In genomic region chr6:70413114-70413828, GRCh38 we compare ENCODE assay signal across 8 cellular contexts. TPM values are rescaled to one million over a fixed set of nuclear protein-coding genes. Genes with fewer than 3 reads are reported as not detected.
DNase-seq lines count a peak whose midpoint lies in the region; ATAC-seq and TF ChIP-seq lines count a peak whose summit lies in the region.

Gene FAM135A, plus strand, starts transcription at chr6:70413508. Its CDS starts 14,835 bp downstream, at chr6:70428343.

- TF ChIP-seq POLR2A in GM19099 (IDR thresholded peaks at IDR 0.05; ENCODE audit: extremely low read depth, insufficient read length, low read depth) = peak; percentile 92

- no peaks in the 10 kb centered on the region for H3K36me3 ChIP-seq in colonic mucosa

- peaks cover 3% of the 10 kb centered on the region for H3K4me1 ChIP-seq in colonic mucosa

- H3K27me3 ChIP-seq in colonic mucosa (no peaks in the 10 kb centered on the region), layer of hippocampus (ENCODE audit: control insufficient read depth, insufficient read depth, low read length) (no peaks in the 10 kb centered on the region)

- H3K9me3 ChIP-seq in colonic mucosa = no peaks in the 10 kb centered on the region

- H3K4me3 ChIP-seq in colonic mucosa = peak within 1 kb of the TSS; percentile 87

- DNase-seq in AG20443 (ENCODE audit: low spot score) = peak; percentile 98
- DNase-seq in NCI-H510A (lab: John Stamatoyannopoulos, UW) = peak; percentile 87
- DNase-seq in activated CD4-positive, alpha-beta T cell treated with anti-CD3 and anti-CD28 coated beads for 48 hours = peak; percentile 98
- peak; percentile 99 for DNase-seq in colonic mucosa
- DNase-seq in stimulated activated CD4-positive, alpha-beta T cell treated with anti-CD3 and anti-CD28 coated beads, Interleukin-1b, Interleukin-23, amount 100 ng/mL, for 4 hours (ENCODE audit: low read depth in 2 of 2) = peak; percentile 93

- peak; percentile 89 for ATAC-seq in HG03432 (IDR thresholded peaks at IDR 0.05; ENCODE audit: unreplicated experiment)

- H3K9ac ChIP-seq in colonic mucosa (ENCODE audit: low read depth in 2 of 2, low read length in 2 of 2) = peak within 1 kb of the TSS; percentile 95 to 97

- H3K27ac ChIP-seq in colonic mucosa (peak within 1 kb of the TSS; percentile 87), layer of hippocampus (ENCODE audit: low read depth, low read length) (peak within 1 kb of the TSS; percentile 74)

- intact Hi-C loops in colonic mucosa (cut with DNase I) = loop anchor here (10.0 kb wide), 1 partner anchor 262 kb away; no protein-coding TSS in a partner anchor

- no peak for TF ChIP-seq CTCF in colonic mucosa (IDR thresholded peaks at IDR 0.05)

RNA-seq across cellular contexts. Expression of gene FAM135A, which starts in this region (rescaled TPM):
- total RNA-seq in colonic mucosa = 10 to 100 TPM; 36.4 to 54.8 TPM

Comparison
In these comparisons a context has a peak if more than half of its experiments do, and no peak if none do; other contexts are left out.
1. Peak in every context shown above with its lines: DNase-seq, ATAC-seq, H3K4me3 ChIP-seq and H3K27ac ChIP-seq.